40 cellular contexts compared by ENCODE assay signal in genomic region chr10:63862860-63863259, GRCh38.
"Had no signal": no experiment of that assay in that cellular context is flagged by ENCODE, and none has a peak within 500 bp of the region (broad histone marks: within the 10 kb centered on the region; RNA-seq: fewer than 3 reads in every experiment).

No MANE protein-coding gene starts in this region.

- DNase-seq: activated effector memory CD4-positive, alpha-beta T cell treated with anti-CD3 and anti-CD28 coated beads, Interleukin-2, amount 50 U/mL, for 16 hours; activated effector memory CD4-positive, alpha-beta T cell treated with Interleukin-2 at 50 U/mL for 16 hours; activated gamma-delta T cell; activated gamma-delta T cell treated with Interleukin-2 at 50 U/mL for 16 hours; activated naive CD4-positive, alpha-beta T cell; activated naive CD4-positive, alpha-beta T cell treated with anti-CD3 and anti-CD28 coated beads for 36 hours; activated naive CD4-positive, alpha-beta T cell treated with anti-CD3 and anti-CD28 coated beads, Interleukin-2, amount 10 ng/mL, durations not matched to agents 7 days and 5 days; activated naive CD4-positive, alpha-beta T cell treated with anti-CD3 and anti-CD28 coated beads, Interleukin-2, amount 50 U/mL, for 16 hours; activated naive CD4-positive, alpha-beta T cell treated with Interleukin-2 at 50 U/mL for 16 hours; activated naive CD8-positive, alpha-beta T cell treated with anti-CD3 and anti-CD28 coated beads for 36 hours; activated naive CD8-positive, alpha-beta T cell treated with anti-CD3 and anti-CD28 coated beads, Interleukin-2, amount 10 ng/mL, durations not matched to agents 7 days and 5 days; activated naive CD8-positive, alpha-beta T cell treated with anti-CD3 and anti-CD28 coated beads, Interleukin-2, amount 50 U/mL, for 24 hours; activated T-cell treated with anti-CD3 and anti-CD28 coated beads, Interleukin-2, amount 50 U/mL, for 1 hour; activated T-cell treated with anti-CD3 and anti-CD28 coated beads, Interleukin-2, amount 50 U/mL, for 24 hours; activated T-cell treated with anti-CD3 and anti-CD28 coated beads, Interleukin-2, amount 50 U/mL, for 4 hours; activated T-cell treated with anti-CD3 and anti-CD28 coated beads, Interleukin-2, amount 50 U/mL, for 48 hours; activated T-cell treated with anti-CD3 and anti-CD28 coated beads, Interleukin-2, amount 50 U/mL, for 72 hours; adrenal gland; amniotic stem cell; amygdala; anterior cingulate cortex; aorta; body of pancreas; brain microvascular endothelial cell; caudate nucleus; central memory CD4-positive, alpha-beta T cell; cerebellar nuclear complex had no signal

- H3K4me3 Mint-ChIP-seq: activated naive CD4-positive, alpha-beta T cell treated with anti-CD3 and anti-CD28 coated beads for 36 hours; activated naive CD4-positive, alpha-beta T cell treated with anti-CD3 and anti-CD28 coated beads, Interleukin-2, amount 10 ng/mL, durations not matched to agents 7 days and 5 days; activated naive CD4-positive, alpha-beta T cell treated with anti-CD3 and anti-CD28 coated beads, Interleukin-2, amount 50 U/mL, for 24 hours; activated naive CD8-positive, alpha-beta T cell; activated naive CD8-positive, alpha-beta T cell treated with anti-CD3 and anti-CD28 coated beads for 36 hours; activated naive CD8-positive, alpha-beta T cell treated with anti-CD3 and anti-CD28 coated beads, Interleukin-2, amount 10 ng/mL, durations not matched to agents 7 days and 5 days; activated naive CD8-positive, alpha-beta T cell treated with anti-CD3 and anti-CD28 coated beads, Interleukin-2, amount 50 U/mL, for 24 hours; activated T-cell treated with anti-CD3 and anti-CD28 coated beads, Interleukin-2, amount 50 U/mL, for 24 hours; activated T-cell treated with anti-CD3 and anti-CD28 coated beads, Interleukin-2, amount 50 U/mL, for 4 hours; activated T-cell treated with anti-CD3 and anti-CD28 coated beads, Interleukin-2, amount 50 U/mL, for 72 hours; activated T-helper 1 cell treated with anti-CD3 and anti-CD28 coated beads, Interleukin-12 subunit alpha, Interleukin-12 subunit beta, Interleukin-2, Interleukin-4 antibody, amounts not matched to agents 30 ng/mL and 10 ng/mL and 1 ng/mL, durations not matched to agents 14 hours and 24 hours and 36 hours; activated T-helper 17 cell treated with anti-CD3 and anti-CD28 coated beads, Interleukin-2, amount 50 U/mL, for 72 hours; brain; central memory CD8-positive, alpha-beta T cell had no signal

- H3K27me3 ChIP-seq: ascending aorta, body of pancreas had no signal

- H3K36me3 ChIP-seq: adrenal gland, ascending aorta, brain microvascular endothelial cell, breast epithelium, cardiac muscle cell had no signal

- H3K9me3 ChIP-seq: adrenal gland, ascending aorta, body of pancreas had no signal

- H3K36me3 Mint-ChIP-seq: activated naive CD4-positive, alpha-beta T cell treated with anti-CD3 and anti-CD28 coated beads, Interleukin-2, amount 10 ng/mL, durations not matched to agents 7 days and 5 days; activated naive CD4-positive, alpha-beta T cell treated with anti-CD3 and anti-CD28 coated beads, Interleukin-2, amount 50 U/mL, for 24 hours; activated naive CD8-positive, alpha-beta T cell; activated naive CD8-positive, alpha-beta T cell treated with anti-CD3 and anti-CD28 coated beads for 36 hours; activated naive CD8-positive, alpha-beta T cell treated with anti-CD3 and anti-CD28 coated beads, Interleukin-2, amount 10 ng/mL, durations not matched to agents 7 days and 5 days; brain had no signal

- H3K4me1 ChIP-seq: breast epithelium had no signal

- H3K27me3 Mint-ChIP-seq: brain had no signal

- H3K9me3 Mint-ChIP-seq: activated naive CD4-positive, alpha-beta T cell treated with anti-CD3 and anti-CD28 coated beads, Interleukin-2, amount 50 U/mL, for 24 hours; activated naive CD8-positive, alpha-beta T cell treated with anti-CD3 and anti-CD28 coated beads, Interleukin-2, amount 50 U/mL, for 24 hours; activated T-helper 17 cell treated with anti-CD3 and anti-CD28 coated beads, Interleukin-2, amount 50 U/mL, for 72 hours; activated T-helper 2 cell treated with anti-CD3 and anti-CD28 coated beads, Interferon-gamma antibody, Interleukin-2, Interleukin-4, amounts not matched to agents 10 μg/mL and 5 μg/mL and 100 μg/mL, durations not matched to agents 14 hours and 24 hours and 36 hours; central memory CD8-positive, alpha-beta T cell had no signal

- ATAC-seq: activated naive CD4-positive, alpha-beta T cell treated with anti-CD3 and anti-CD28 coated beads, Interleukin-2, amount 50 U/mL, for 72 hours; activated naive CD8-positive, alpha-beta T cell treated with anti-CD3 and anti-CD28 coated beads, Interleukin-2, amount 50 U/mL, for 24 hours; activated T-cell treated with anti-CD3 and anti-CD28 coated beads, Interleukin-2, amount 50 U/mL, for 4 hours; activated T-cell treated with anti-CD3 and anti-CD28 coated beads, Interleukin-2, amount 50 U/mL, for 72 hours; activated T-helper 17 cell treated with anti-CD3 and anti-CD28 coated beads, Interleukin-2, amount 50 U/mL, for 72 hours; body of pancreas had no signal

- H3K4me1 Mint-ChIP-seq: activated T-helper 17 cell treated with anti-CD3 and anti-CD28 coated beads, Interleukin-2, amount 50 U/mL, for 72 hours had no signal

- H3K4me3 ChIP-seq: adrenal gland, ascending aorta, body of pancreas, breast epithelium, cardiac muscle cell had no signal

- FAIRE-seq: astrocyte, bronchial epithelial cell had no signal

- H3K27ac ChIP-seq: adrenal gland, ascending aorta, body of pancreas, brain microvascular endothelial cell, breast epithelium, cardiac muscle cell had no signal

- H3K27ac Mint-ChIP-seq: activated naive CD4-positive, alpha-beta T cell treated with anti-CD3 and anti-CD28 coated beads for 36 hours; activated naive CD4-positive, alpha-beta T cell treated with anti-CD3 and anti-CD28 coated beads, Interleukin-2, amount 10 ng/mL, durations not matched to agents 7 days and 5 days; activated naive CD4-positive, alpha-beta T cell treated with anti-CD3 and anti-CD28 coated beads, Interleukin-2, amount 50 U/mL, for 24 hours; activated naive CD4-positive, alpha-beta T cell treated with anti-CD3 and anti-CD28 coated beads, Interleukin-2, amount 50 U/mL, for 72 hours; activated naive CD8-positive, alpha-beta T cell; activated naive CD8-positive, alpha-beta T cell treated with anti-CD3 and anti-CD28 coated beads for 36 hours; activated naive CD8-positive, alpha-beta T cell treated with anti-CD3 and anti-CD28 coated beads, Interleukin-2, amount 10 ng/mL, durations not matched to agents 7 days and 5 days; activated naive CD8-positive, alpha-beta T cell treated with anti-CD3 and anti-CD28 coated beads, Interleukin-2, amount 50 U/mL, for 24 hours; activated T-cell treated with anti-CD3 and anti-CD28 coated beads, Interleukin-2, amount 50 U/mL, for 24 hours; activated T-cell treated with anti-CD3 and anti-CD28 coated beads, Interleukin-2, amount 50 U/mL, for 72 hours; activated T-helper 1 cell treated with anti-CD3 and anti-CD28 coated beads, Interleukin-12 subunit alpha, Interleukin-12 subunit beta, Interleukin-2, Interleukin-4 antibody, amounts not matched to agents 30 ng/mL and 10 ng/mL and 1 ng/mL, durations not matched to agents 14 hours and 24 hours and 36 hours; activated T-helper 17 cell treated with anti-CD3 and anti-CD28 coated beads, Interleukin-2, amount 50 U/mL, for 72 hours; activated T-helper 2 cell treated with anti-CD3 and anti-CD28 coated beads, Interferon-gamma antibody, Interleukin-2, Interleukin-4, amounts not matched to agents 10 μg/mL and 5 μg/mL and 100 μg/mL, durations not matched to agents 14 hours and 24 hours and 36 hours; brain had no signal
